Comparison of ENCODE assay signal across 14 cellular contexts in genomic region chr9:98786750-98787510, GRCh38.
"Had no signal": no experiment of that assay in that cellular context is flagged by ENCODE, and none has a peak within 500 bp of the region (broad histone marks: within the 10 kb centered on the region; RNA-seq: fewer than 3 reads in every experiment).

No MANE protein-coding gene starts in this region.

- H3K9me3 Mint-ChIP-seq: activated naive CD8-positive, alpha-beta T cell treated with anti-CD3 and anti-CD28 coated beads, Interleukin-2, amount 10 ng/mL, durations not matched to agents 7 days and 5 days; activated T-cell treated with anti-CD3 and anti-CD28 coated beads, Interleukin-2, amount 50 U/mL, for 72 hours; stimulated activated effector memory CD8-positive, alpha-beta T cell treated with anti-CD3 and anti-CD28 coated beads, Interleukin-12 subunit alpha, Interleukin-12 subunit beta, amount 100 ng/mL, for 72 hours had no signal

- FAIRE-seq: endometrium had no signal

- H2AFZ ChIP-seq: parathyroid adenoma had no signal

- H3K4me2 ChIP-seq: smooth muscle cell had no signal

- H3K27me3 Mint-ChIP-seq: activated naive CD8-positive, alpha-beta T cell treated with anti-CD3 and anti-CD28 coated beads, Interleukin-2, amount 10 ng/mL, durations not matched to agents 7 days and 5 days had no signal

- H3K4me3 Mint-ChIP-seq: activated naive CD8-positive, alpha-beta T cell treated with anti-CD3 and anti-CD28 coated beads, Interleukin-2, amount 10 ng/mL, durations not matched to agents 7 days and 5 days; activated T-cell treated with anti-CD3 and anti-CD28 coated beads, Interleukin-2, amount 50 U/mL, for 72 hours; stimulated activated effector memory CD8-positive, alpha-beta T cell treated with anti-CD3 and anti-CD28 coated beads, Interleukin-12 subunit alpha, Interleukin-12 subunit beta, amount 100 ng/mL, for 72 hours had no signal

- DNase-seq: activated CD4-positive, alpha-beta T cell treated with anti-CD3 and anti-CD28 coated beads, Interleukin-2, amount 50 U/mL, for 4 hours; activated naive CD8-positive, alpha-beta T cell treated with anti-CD3 and anti-CD28 coated beads, Interleukin-2, amount 10 ng/mL, durations not matched to agents 7 days and 5 days; activated T-cell treated with anti-CD3 and anti-CD28 coated beads, Interleukin-2, amount 50 U/mL, for 72 hours; anterior cingulate cortex; foreskin keratinocyte; heart right ventricle; islet precursor cell; mesendoderm; T-helper 2 cell had no signal

- H3K27ac Mint-ChIP-seq: activated naive CD8-positive, alpha-beta T cell treated with anti-CD3 and anti-CD28 coated beads, Interleukin-2, amount 10 ng/mL, durations not matched to agents 7 days and 5 days; activated T-cell treated with anti-CD3 and anti-CD28 coated beads, Interleukin-2, amount 50 U/mL, for 72 hours; stimulated activated effector memory CD8-positive, alpha-beta T cell treated with anti-CD3 and anti-CD28 coated beads, Interleukin-12 subunit alpha, Interleukin-12 subunit beta, amount 100 ng/mL, for 72 hours had no signal

- H3K9ac ChIP-seq: parathyroid adenoma had no signal

- ATAC-seq: activated T-cell treated with anti-CD3 and anti-CD28 coated beads, Interleukin-2, amount 50 U/mL, for 72 hours; foreskin keratinocyte; heart right ventricle; stimulated activated effector memory CD8-positive, alpha-beta T cell treated with anti-CD3 and anti-CD28 coated beads, Interleukin-12 subunit alpha, Interleukin-12 subunit beta, amount 100 ng/mL, for 72 hours had no signal

- H3K27ac ChIP-seq: foreskin keratinocyte, heart right ventricle, parathyroid adenoma, tibial nerve had no signal

- H3K4me3 ChIP-seq: heart right ventricle, smooth muscle cell, tibial nerve had no signal

- H3K9me3 ChIP-seq: heart right ventricle, tibial nerve had no signal

- H3K27me3 ChIP-seq: foreskin keratinocyte, heart right ventricle, tibial nerve had no signal
